ENCODE assay signal across 8 cellular contexts in the genomic region with DNA sequence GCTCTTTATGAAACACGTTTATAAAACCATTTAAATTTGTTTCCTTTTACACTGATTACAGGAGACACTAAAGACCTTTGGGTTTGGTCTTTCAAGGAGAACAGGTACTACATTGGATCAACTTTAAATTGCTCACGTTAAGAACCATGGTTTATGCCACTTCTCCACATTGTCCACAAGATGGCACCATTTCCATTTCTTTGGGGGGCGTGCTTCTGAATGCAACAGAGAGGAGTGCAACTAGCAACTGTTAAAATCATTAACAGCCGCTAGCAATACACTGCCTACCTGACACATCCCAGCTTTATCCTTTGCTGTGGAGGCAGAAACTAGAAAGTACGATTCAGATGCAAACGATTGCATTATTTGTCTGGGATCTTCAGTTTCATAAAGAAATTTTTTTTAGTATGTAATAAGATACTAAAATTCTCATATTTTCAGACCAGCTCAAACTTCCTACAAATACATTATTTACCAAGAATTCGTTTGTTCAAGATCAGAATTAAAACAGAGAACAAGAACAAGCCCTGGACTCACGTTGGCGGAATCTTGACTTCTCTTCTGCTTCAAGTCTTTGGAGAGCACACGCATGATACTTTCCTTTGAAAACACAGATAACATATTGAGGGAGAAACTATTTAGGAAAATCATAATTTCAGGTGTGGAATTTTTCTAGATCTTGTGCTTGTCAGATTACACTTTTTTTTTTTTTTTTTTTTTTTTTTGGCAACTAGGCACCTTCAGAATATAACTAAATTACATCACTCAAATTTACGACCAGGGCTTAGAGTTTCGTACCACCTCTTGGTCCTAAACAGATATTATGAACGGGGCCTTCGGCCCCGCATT. TPM values are rescaled to one million over a fixed set of nuclear protein-coding genes. Genes with fewer than 3 reads are reported as not detected.
DNase-seq lines count a peak whose midpoint lies in the region; ATAC-seq and TF ChIP-seq lines count a peak whose summit lies in the region.

No MANE protein-coding gene starts in this region.

- H3K36me3 ChIP-seq in right lobe of liver: no peaks in the 10 kb centered on the region

- peaks cover 37% of the 10 kb centered on the region for H3K4me1 Mint-ChIP-seq in activated CD4-positive, alpha-beta T cell treated with anti-CD3 and anti-CD28 coated beads for 36 hours
- H3K4me1 Mint-ChIP-seq in dendritic cell treated with granulocyte-macrophage colony-stimulating factor and Interleukin-4, amounts not matched to agents 40 ng/mL and 50 ng/mL, for 4 days (ENCODE audit: low read depth): peaks cover 31% of the 10 kb centered on the region

- peaks cover 58% of the 10 kb centered on the region for H3K27me3 Mint-ChIP-seq in activated CD4-positive, alpha-beta T cell treated with anti-CD3 and anti-CD28 coated beads for 36 hours
- peaks cover 65% of the 10 kb centered on the region for H3K27me3 Mint-ChIP-seq in dendritic cell treated with granulocyte-macrophage colony-stimulating factor and Interleukin-4, amounts not matched to agents 40 ng/mL and 50 ng/mL, for 4 days

- no peak overlapping the region for H3K27ac Mint-ChIP-seq in activated CD4-positive, alpha-beta T cell treated with anti-CD3 and anti-CD28 coated beads for 36 hours
- H3K27ac Mint-ChIP-seq in dendritic cell treated with granulocyte-macrophage colony-stimulating factor and Interleukin-4, amounts not matched to agents 40 ng/mL and 50 ng/mL, for 4 days: peak overlapping the region; percentile 77

- no peaks in the 10 kb centered on the region for H3K9me3 ChIP-seq in right lobe of liver

- TF ChIP-seq CTCF in right lobe of liver (IDR thresholded peaks at IDR 0.05): peak; percentile 84 to 87 (median 85)

- H3K36me3 Mint-ChIP-seq in activated CD4-positive, alpha-beta T cell treated with anti-CD3 and anti-CD28 coated beads for 36 hours (ENCODE audit: low read depth): no peaks in the 10 kb centered on the region
- no peaks in the 10 kb centered on the region for H3K36me3 Mint-ChIP-seq in dendritic cell treated with granulocyte-macrophage colony-stimulating factor and Interleukin-4, amounts not matched to agents 40 ng/mL and 50 ng/mL, for 4 days (ENCODE audit: low read depth)

- peak overlapping the region; percentile 38 to 52 (median 42) for H3K4me3 ChIP-seq in right lobe of liver

- 3% methylated on average over 12 of the region's 15 CpGs for WGBS in right lobe of liver (ENCODE audit: insufficient coverage, low coverage, low lambda C conversion rate, missing lambda C conversion rate)

- TF ChIP-seq POLR2A in right lobe of liver (IDR thresholded peaks at IDR 0.05): no peak

- intact Hi-C loops in activated CD4-positive, alpha-beta T cell treated with anti-CD3 and anti-CD28 coated beads for 36 hours (cut with DNase I, micrococcal nuclease): loop anchor here (1.0 to 5.0 kb wide), 7 partner anchors 53 to 805 kb away; a partner anchor contains a TSS
- intact Hi-C loops in dendritic cell treated with granulocyte-macrophage colony-stimulating factor and Interleukin-4, amounts not matched to agents 40 ng/mL and 50 ng/mL, for 4 days (cut with micrococcal nuclease): loop anchor here (2.0 to 5.0 kb wide), 5 partner anchors 60 to 860 kb away; a partner anchor contains a TSS
- intact Hi-C loops in right lobe of liver (cut with DNase I): no loop called here

- ATAC-seq in GM19324 (IDR thresholded peaks at IDR 0.05; ENCODE audit: low FRiP score, unreplicated experiment): peak; percentile 63
- ATAC-seq in HG03457 (IDR thresholded peaks at IDR 0.05; ENCODE audit: unreplicated experiment): peak; percentile 44
- peak; percentile 71 for ATAC-seq in activated CD4-positive, alpha-beta T cell treated with anti-CD3 and anti-CD28 coated beads for 36 hours
- ATAC-seq in right lobe of liver: peak; percentile 82 to 86 (median 83)

- H3K4me1 ChIP-seq in right lobe of liver: peaks cover 0 to 28% (median 11%) of the 10 kb centered on the region in 4 donors

- H3K27ac ChIP-seq in right lobe of liver: no peak overlapping the region

- DNase-seq in CD1c-positive myeloid dendritic cell (ENCODE audit: extremely low spot score) (peak; percentile 88), NCI-H446 treated with DMSO at 0.1 percent for 48 hours (lab: John Stamatoyannopoulos, UW) (peak; percentile 58), right lobe of liver (peak in 1 of 3 donors; percentile 64)
- peak; percentile 73 for DNase-seq in activated CD4-positive, alpha-beta T cell treated with anti-CD3 and anti-CD28 coated beads for 36 hours
- peak in 2 of 3 experiments; percentile 18 to 50 for DNase-seq in stimulated activated CD4-positive, alpha-beta T cell treated with anti-CD3 and anti-CD28 coated beads, TNF-alpha, amount 100 ng/mL, for 4 hours (ENCODE audit: low read depth in 3 of 3)

- no peaks in the 10 kb centered on the region for H3K9me3 Mint-ChIP-seq in activated CD4-positive, alpha-beta T cell treated with anti-CD3 and anti-CD28 coated beads for 36 hours (ENCODE audit: low read depth)
- H3K9me3 Mint-ChIP-seq in dendritic cell treated with granulocyte-macrophage colony-stimulating factor and Interleukin-4, amounts not matched to agents 40 ng/mL and 50 ng/mL, for 4 days: no peaks in the 10 kb centered on the region

- peaks cover 4 to 24% of the 10 kb centered on the region in 2 donors for H3K27me3 ChIP-seq in right lobe of liver

- POLR2A ChIA-PET in activated CD4-positive, alpha-beta T cell treated with anti-CD3 and anti-CD28 coated beads for 36 hours (lab: Charles Lee): no interaction called here

- H3K4me3 Mint-ChIP-seq in activated CD4-positive, alpha-beta T cell treated with anti-CD3 and anti-CD28 coated beads for 36 hours: peak overlapping the region; percentile 75
- H3K4me3 Mint-ChIP-seq in dendritic cell treated with granulocyte-macrophage colony-stimulating factor and Interleukin-4, amounts not matched to agents 40 ng/mL and 50 ng/mL, for 4 days: peak overlapping the region; percentile 83

- CTCF ChIA-PET in activated CD4-positive, alpha-beta T cell treated with anti-CD3 and anti-CD28 coated beads for 36 hours (lab: Charles Lee): interaction anchor here (0.6 to 3.1 kb wide), 13 partner anchors 10 to 950 kb away, joined by 3 to 14 read pairs (median 4); a partner anchor contains a TSS

RNA-seq across cellular contexts. Expression of a gene that starts 0.7 kb away (rescaled TPM):
- not detected for total RNA-seq in activated CD4-positive, alpha-beta T cell treated with anti-CD3 and anti-CD28 coated beads for 36 hours
- not detected for total RNA-seq in right lobe of liver

RNA-seq across cellular contexts. Expression of a gene that starts 12.3 kb away (rescaled TPM):
- not detected for total RNA-seq in activated CD4-positive, alpha-beta T cell treated with anti-CD3 and anti-CD28 coated beads for 36 hours
- 1 to 10 TPM in 5 of 6 experiments, under 1 TPM in 1; 0.24 to 3.2 (median 1.4) TPM for total RNA-seq in right lobe of liver

RNA-seq across cellular contexts. Expression of a gene that starts 54.8 kb away (rescaled TPM):
- not detected for total RNA-seq in activated CD4-positive, alpha-beta T cell treated with anti-CD3 and anti-CD28 coated beads for 36 hours
- not detected for total RNA-seq in right lobe of liver

Comparison
In these comparisons a context has a peak if more than half of its experiments do, and no peak if none do; other contexts are left out.
1. intact Hi-C loops: an anchor here in activated CD4-positive, alpha-beta T cell treated with anti-CD3 and anti-CD28 coated beads for 36 hours (1.0 to 5.0 kb wide) and dendritic cell treated with granulocyte-macrophage colony-stimulating factor and Interleukin-4, amounts not matched to agents 40 ng/mL and 50 ng/mL, for 4 days (2.0 to 5.0 kb wide); none called in right lobe of liver.